Comparison of ENCODE assay signal across 20 cellular contexts in the genomic region with DNA sequence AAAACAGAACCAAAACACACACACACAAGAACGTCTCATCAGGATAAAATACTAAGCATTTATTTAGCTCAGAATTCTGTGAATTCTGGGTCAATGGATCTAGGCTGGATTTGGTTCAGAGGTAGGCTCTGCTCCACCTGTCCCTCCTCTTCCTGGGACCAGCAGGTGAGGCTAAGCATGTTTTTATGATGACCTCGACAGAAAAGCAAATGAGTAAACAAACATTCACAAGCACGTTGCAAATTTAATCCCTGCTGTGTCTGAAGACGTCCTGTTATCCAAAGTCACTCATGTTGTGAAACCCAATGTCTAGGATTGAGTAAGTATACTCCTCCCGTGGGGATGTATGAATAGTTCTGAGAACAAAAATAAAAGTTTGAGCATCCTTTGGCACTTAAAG.
DNase-seq lines count a peak whose midpoint lies in the region; ATAC-seq, FAIRE-seq and TF ChIP-seq lines count a peak whose summit lies in the region.
"Had no signal": no experiment of that assay in that cellular context is flagged by ENCODE, and none has a peak within 500 bp of the region (broad histone marks: within the 10 kb centered on the region; RNA-seq: fewer than 3 reads in every experiment).

No MANE protein-coding gene starts in this region.

- H3K4me2 ChIP-seq in OCI-LY3 (ENCODE audit: low read length), result no peak overlapping the region
- no peak overlapping the region for H3K4me2 ChIP-seq in mesendoderm (ENCODE audit: low read length)

- H2BK5ac ChIP-seq in mesendoderm (ENCODE audit: low read length), result no peak overlapping the region

- peak; percentile 3 for DNase-seq in NCI-H146 (lab: John Stamatoyannopoulos, UW)
- no peak for DNase-seq in NCI-H146 treated with DMSO at 0.1 percent for 48 hours (lab: John Stamatoyannopoulos, UW; ENCODE audit: unreplicated experiment)
- peak; percentile 68 for DNase-seq in DMS53 (lab: John Stamatoyannopoulos, UW)
- peak; percentile 32 for DNase-seq in mesendoderm
- no peak for DNase-seq in cerebellar nuclear complex (lab: John Stamatoyannopoulos, UW)
- DNase-seq in pancreas, result no peak
- DNase-seq: BE2C; Caco-2; CD4-positive, CD25-positive, alpha-beta regulatory T cell; DMS79; GM23248; KG1; MV-4-11; NCI-H2029; NCI-H82; SJCRH30 had no signal

- no peak for ATAC-seq in pancreas
- ATAC-seq: Panc1 had no signal

- no peak overlapping the region for H3K18ac ChIP-seq in mesendoderm (ENCODE audit: low read length)

- FAIRE-seq in pancreas (lab: Jason Lieb, UNC), result no peak
- FAIRE-seq: GM12892, GM18507 had no signal

- H3K9me3 ChIP-seq in OCI-LY3 (ENCODE audit: insufficient read depth, low read length), result no peaks in the 10 kb centered on the region
- no peaks in the 10 kb centered on the region for H3K9me3 ChIP-seq in pancreas
- H3K9me3 ChIP-seq: BE2C, Caco-2, SJCRH30 had no signal

- H3K4me3 ChIP-seq in OCI-LY3 (ENCODE audit: low read length) (no peak overlapping the region), mesendoderm (ENCODE audit: low read length) (no peak overlapping the region), pancreas (no peak overlapping the region)
- H3K4me3 ChIP-seq: GM23248, SJCRH30 had no signal

- H2BK15ac ChIP-seq in mesendoderm (replicated peaks; ENCODE audit: low read depth), result no peak overlapping the region

- no peaks in the 10 kb centered on the region for H3K79me2 ChIP-seq in OCI-LY3 (ENCODE audit: low read length)
- no peaks in the 10 kb centered on the region for H3K79me2 ChIP-seq in mesendoderm (ENCODE audit: control insufficient read depth, insufficient read depth, low read length)

- no peak overlapping the region for H2AK5ac ChIP-seq in mesendoderm (ENCODE audit: low read length)

- no peaks in the 10 kb centered on the region for H3K27me3 ChIP-seq in OCI-LY3 (ENCODE audit: low read depth, low read length)
- no peaks in the 10 kb centered on the region for H3K27me3 ChIP-seq in mesendoderm (ENCODE audit: insufficient read depth, low read length, poor library complexity)
- H3K27me3 ChIP-seq in pancreas, result no peaks in the 10 kb centered on the region
- H3K27me3 ChIP-seq: BE2C, SJCRH30 had no signal

- TF ChIP-seq CTCF in OCI-LY3 (IDR thresholded peaks at IDR 0.05; ENCODE audit: low read depth, low read length) (no peak), pancreas (IDR thresholded peaks at IDR 0.05) (no peak)

- H3K36me3 ChIP-seq in OCI-LY3 (replicated peaks; ENCODE audit: low read depth, low read length) (no peaks in the 10 kb centered on the region), mesendoderm (ENCODE audit: control insufficient read depth, insufficient read depth, low read length) (no peaks in the 10 kb centered on the region), pancreas (no peaks in the 10 kb centered on the region)
- H3K36me3 ChIP-seq: BE2C, SJCRH30 had no signal

- H3K79me1 ChIP-seq in mesendoderm (ENCODE audit: low read length), result no peaks in the 10 kb centered on the region

- H2BK120ac ChIP-seq in mesendoderm (ENCODE audit: low read depth, low read length), result no peak overlapping the region

- H3K9ac ChIP-seq in OCI-LY3 (ENCODE audit: low read length) (no peak overlapping the region), mesendoderm (ENCODE audit: low read length) (no peak overlapping the region)
- H3K9ac ChIP-seq: GM23248 had no signal

- no CpG with 5 or more reads among the region's 5 CpGs for whole genome bisulfite sequencing in mesendoderm (ENCODE audit: extremely low coverage, insufficient coverage, low lambda C conversion rate)
- 19 to 22% methylated on average over 5 of the region's 5 CpGs for WGBS in pancreas, 2 donors

- H4K20me1 ChIP-seq in OCI-LY3 (ENCODE audit: insufficient read depth, low read length), result no peaks in the 10 kb centered on the region

- H3K23ac ChIP-seq in mesendoderm (ENCODE audit: low read length), result no peak overlapping the region

- 0 out of 2 replicates have a peak overlapping the region, but pooled peaks have one; percentile 36 for H2AFZ ChIP-seq in OCI-LY3 (ENCODE audit: low read depth, low read length)
- H2AFZ ChIP-seq: GM23248 had no signal

- H3K56ac ChIP-seq in mesendoderm (ENCODE audit: low read length), result no peak overlapping the region

- H3K27ac ChIP-seq in OCI-LY3 (ENCODE audit: low read length) (no peak overlapping the region), mesendoderm (ENCODE audit: low read depth, low read length) (no peak overlapping the region), pancreas (no peak overlapping the region)
- H3K27ac ChIP-seq: GM23248, SJCRH30 had no signal

- intact Hi-C loops in pancreas (cut with DNase I), result no loop called here

- H4K5ac ChIP-seq in mesendoderm (ENCODE audit: low read length), result no peak overlapping the region

- no peak overlapping the region for H3K4ac ChIP-seq in mesendoderm (ENCODE audit: low read depth, low read length)

- no peak overlapping the region for H4K8ac ChIP-seq in mesendoderm (ENCODE audit: low read depth, low read length)

- peaks cover 10% of the 10 kb centered on the region; the same call in 1 of the 2 replicates for H3K4me1 ChIP-seq in OCI-LY3 (ENCODE audit: low read length)
- H3K4me1 ChIP-seq in mesendoderm (ENCODE audit: control insufficient read depth, low read depth, low read length), result no peaks in the 10 kb centered on the region
- H3K4me1 ChIP-seq in pancreas, result no peaks in the 10 kb centered on the region
- H3K4me1 ChIP-seq: BE2C, Caco-2 had no signal

Comparison
In these comparisons a context has a peak if more than half of its experiments do, and no peak if none do; other contexts are left out.
1. DNase-seq: peak in NCI-H146 (single experiment), DMS53 (single experiment) and mesendoderm (single experiment); none in NCI-H146 treated with DMSO at 0.1 percent for 48 hours (single experiment), cerebellar nuclear complex (0 of 2) and pancreas (0 of 6).